In the genomic region with DNA sequence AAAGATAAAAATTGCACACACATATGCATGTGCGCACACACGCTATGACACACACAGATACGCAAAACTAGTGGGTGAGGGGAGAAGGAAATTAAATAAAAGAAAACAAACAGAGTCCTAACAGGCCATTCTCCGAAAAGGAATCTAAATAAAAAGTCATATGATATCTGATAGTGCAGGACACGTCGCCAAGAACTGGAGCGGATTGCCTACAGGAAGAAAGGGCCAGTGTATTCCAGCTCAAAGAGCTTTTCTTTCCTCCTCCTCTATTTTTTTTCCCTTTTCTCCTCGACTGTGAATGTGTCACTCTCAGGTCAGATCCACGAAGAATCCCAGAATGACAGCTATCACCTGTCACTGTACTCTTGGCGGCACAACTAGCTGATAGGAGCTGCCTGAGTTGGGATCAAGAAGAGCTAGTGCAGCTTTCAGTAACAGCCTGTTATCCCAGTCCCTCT, we compare ENCODE assay signal across 8 cellular contexts.
DNase-seq lines count a peak whose midpoint lies in the region; ATAC-seq, FAIRE-seq and TF ChIP-seq lines count a peak whose summit lies in the region.

No MANE protein-coding gene starts in this region.

- no peak overlapping the region for H3K27ac ChIP-seq in SK-N-SH (ENCODE audit: low read depth in 2 of 2, low read length in 1 of 2)

- H3K4me1 ChIP-seq in SK-N-SH (ENCODE audit: control insufficient read depth in 1 of 2, insufficient read depth in 2 of 2, low read depth in 1 of 2, low read length in 1 of 2) (peaks cover 8 to 42% of the 10 kb centered on the region in 2 experiments; a peak in 3 of 4 replicates), skeletal muscle satellite cell (ENCODE audit: control insufficient read depth, insufficient read depth, low read length) (peaks cover 37% of the 10 kb centered on the region)

- H3F3A ChIP-seq in SK-N-SH (replicated peaks; ENCODE audit: insufficient read depth), result no peaks in the 10 kb centered on the region

- no peak for TF ChIP-seq EP300 in SK-N-SH (IDR thresholded peaks at IDR 0.05; ENCODE audit: borderline replicate concordance in 1 of 2, low read depth in 1 of 2, low read length in 1 of 2)

- no peak overlapping the region for H2AFZ ChIP-seq in SK-N-SH (ENCODE audit: low read depth)

- peak; percentile 31 for FAIRE-seq in GM18507 (lab: Jason Lieb, UNC)

- H3K9me3 ChIP-seq in SK-N-SH (no peaks in the 10 kb centered on the region), skeletal muscle satellite cell (replicated peaks; ENCODE audit: low read length) (no peaks in the 10 kb centered on the region)

- no peak for TF ChIP-seq CTCF in SK-N-SH (IDR thresholded peaks at IDR 0.05)

- CTCF ChIA-PET in SK-N-SH (lab: Yijun Ruan, JAX), result interaction anchor here (0.9 to 1.0 kb wide), 3 partner anchors 10 to 33 kb away, joined by 3 to 5 read pairs (median 3); no protein-coding TSS in a partner anchor

- intact Hi-C loops in left cardiac atrium (cut with DNase I), result loop anchor here in 1 of 2 donors (5.0 kb wide), 2 partner anchors 34 to 69 kb away; no protein-coding TSS in a partner anchor

- DNase-seq in GM18507 (ENCODE audit: extremely low spot score, insufficient read length, low read depth), result no peak
- DNase-seq in SK-N-SH, result no peak
- DNase-seq in left cardiac atrium, result peak; percentile 58
- DNase-seq in activated gamma-delta T cell treated with Interleukin-2 at 50 U/mL for 16 hours, result no peak
- no peak for DNase-seq in activated naive CD4-positive, alpha-beta T cell (lab: John Stamatoyannopoulos, UW)

- H3K27me3 ChIP-seq in SK-N-SH (ENCODE audit: insufficient read depth) (no peaks in the 10 kb centered on the region), skeletal muscle satellite cell (ENCODE audit: control insufficient read depth, insufficient read depth, low read length) (no peaks in the 10 kb centered on the region)

- H4K20me1 ChIP-seq in SK-N-SH (ENCODE audit: insufficient read depth), result no peaks in the 10 kb centered on the region; the same call in 1 of the 2 replicates

- no peak overlapping the region for H3K4me3 ChIP-seq in SK-N-SH (ENCODE audit: low read depth in 2 of 2, low read length in 1 of 2)
- H3K4me3 ChIP-seq in skeletal muscle satellite cell (ENCODE audit: low read length), result peak overlapping the region; percentile 32

- 69% methylated on average over 10 of the region's 10 CpGs for WGBS in SK-N-SH (ENCODE audit: low lambda C conversion rate)

- H3K9me2 ChIP-seq in SK-N-SH, result no peaks in the 10 kb centered on the region

- no peaks in the 10 kb centered on the region for H3K79me2 ChIP-seq in SK-N-SH (ENCODE audit: insufficient read depth)

- no peak for TF ChIP-seq RAD21 in SK-N-SH (IDR thresholded peaks at IDR 0.05; ENCODE audit: low read length)

- ATAC-seq in left cardiac atrium, result peak; percentile 36 to 58
- no peak for ATAC-seq in GM21576 (IDR thresholded peaks at IDR 0.05; ENCODE audit: unreplicated experiment)
- ATAC-seq in GM21619 (IDR thresholded peaks at IDR 0.05; ENCODE audit: unreplicated experiment), result no peak

- peak overlapping the region; percentile 21; the same call in 1 of the 2 replicates for H3K4me2 ChIP-seq in SK-N-SH
- peak overlapping the region; percentile 72 for H3K4me2 ChIP-seq in skeletal muscle satellite cell (ENCODE audit: low read length)

- H3K9ac ChIP-seq in SK-N-SH (no peak overlapping the region), skeletal muscle satellite cell (ENCODE audit: low read depth, low read length) (peak overlapping the region; percentile 64)

- POLR2A ChIA-PET in SK-N-SH (lab: Yijun Ruan, JAX), result no interaction called here

- H3K36me3 ChIP-seq in SK-N-SH (replicated peaks in 1 of 2; ENCODE audit: control insufficient read depth in 1 of 2, insufficient read depth in 2 of 2, low read length in 1 of 2) (no peaks in the 10 kb centered on the region), skeletal muscle satellite cell (ENCODE audit: insufficient read depth, low read length) (no peaks in the 10 kb centered on the region)

TF ChIP-seq in SK-N-SH, 30 proteins besides CTCF, POLR2A, EP300 and RAD21:
- TF ChIP-seq TAF1 (IDR thresholded peaks at IDR 0.05; ENCODE audit: borderline replicate concordance, low read depth, low read length) (no peak), FOXM1 (IDR thresholded peaks at IDR 0.05; ENCODE audit: low read depth) (no peak), SMC3 (IDR thresholded peaks at IDR 0.05; ENCODE audit: low read depth, low read length) (no peak), SIN3A (IDR thresholded peaks at IDR 0.05; ENCODE audit: borderline replicate concordance, low read depth, low read length) (no peak), MEF2A (IDR thresholded peaks at IDR 0.05; ENCODE audit: borderline replicate concordance, low read depth) (no peak), FOSL2 (IDR thresholded peaks at IDR 0.05; ENCODE audit: borderline replicate concordance, low read depth) (no peak), MXI1 (IDR thresholded peaks at IDR 0.05; ENCODE audit: low read depth, low read length) (no peak), ELF1 (IDR thresholded peaks at IDR 0.05) (no peak)
- TF ChIP-seq, protein P1, sequence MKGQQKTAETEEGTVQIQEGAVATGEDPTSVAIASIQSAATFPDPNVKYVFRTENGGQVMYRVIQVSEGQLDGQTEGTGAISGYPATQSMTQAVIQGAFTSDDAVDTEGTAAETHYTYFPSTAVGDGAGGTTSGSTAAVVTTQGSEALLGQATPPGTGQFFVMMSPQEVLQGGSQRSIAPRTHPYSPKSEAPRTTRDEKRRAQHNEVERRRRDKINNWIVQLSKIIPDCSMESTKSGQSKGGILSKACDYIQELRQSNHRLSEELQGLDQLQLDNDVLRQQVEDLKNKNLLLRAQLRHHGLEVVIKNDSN (IDR thresholded peaks at IDR 0.05; ENCODE audit: borderline replicate concordance, low read depth), result no peak
- TF ChIP-seq, protein P2, sequence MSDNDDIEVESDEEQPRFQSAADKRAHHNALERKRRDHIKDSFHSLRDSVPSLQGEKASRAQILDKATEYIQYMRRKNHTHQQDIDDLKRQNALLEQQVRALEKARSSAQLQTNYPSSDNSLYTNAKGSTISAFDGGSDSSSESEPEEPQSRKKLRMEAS (IDR thresholded peaks at IDR 0.05; ENCODE audit: low read depth), result no peak

Comparison
In these comparisons a context has a peak if more than half of its experiments do, and no peak if none do; other contexts are left out.
1. ATAC-seq: peak in left cardiac atrium (2 of 2); none in GM21576 (single experiment) and GM21619 (single experiment).